ENCODE assay signal across 1 cellular context in the genomic region with DNA sequence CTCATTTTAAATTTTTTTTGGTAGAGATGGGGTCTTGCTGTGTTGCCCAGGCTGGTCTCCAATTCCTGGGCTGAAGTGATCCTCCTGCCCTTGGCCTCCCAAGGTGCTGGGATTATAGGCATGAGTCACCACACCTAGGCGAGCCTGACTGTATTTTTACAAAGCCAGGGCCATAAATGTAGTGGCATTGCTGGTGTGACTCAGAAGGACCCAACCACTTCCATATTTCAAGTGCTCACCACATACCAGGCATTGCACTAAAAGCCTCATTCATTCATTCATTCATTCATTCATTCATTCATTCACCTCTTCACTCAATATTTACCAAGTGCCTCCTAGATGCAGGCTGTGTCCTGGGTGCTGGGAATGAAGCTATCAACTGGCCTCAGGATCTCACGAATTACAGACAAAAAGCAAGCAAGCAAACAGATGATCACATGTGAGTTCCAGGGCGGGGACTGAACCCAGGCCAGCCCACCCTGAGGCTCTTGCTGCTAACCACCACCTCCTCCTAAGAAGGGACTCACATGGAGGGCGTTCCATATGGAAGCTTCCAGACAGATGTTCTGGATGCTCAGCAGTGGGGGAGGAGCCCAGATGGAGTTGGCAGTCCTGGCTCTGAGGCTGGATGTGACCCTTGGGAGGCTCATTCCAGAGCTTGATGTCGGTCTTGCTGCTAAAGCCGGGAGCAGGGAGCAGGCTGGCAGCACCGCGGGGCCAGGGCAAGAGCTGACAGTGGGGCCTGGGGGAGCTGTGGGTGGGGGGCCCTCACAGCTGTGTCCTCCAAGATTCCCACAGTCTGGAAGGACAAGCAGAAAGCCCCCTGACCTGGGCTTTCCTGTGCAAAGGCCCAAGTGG.
TF ChIP-seq lines count a peak whose summit lies in the region.

No MANE protein-coding gene starts in this region.

TF ChIP-seq in K562, 482 proteins besides CTCF, POLR2A, EP300 and RAD21:
- TF ChIP-seq RBFOX2 (IDR thresholded peaks at IDR 0.05; ENCODE audit: low read depth, low read length) (no peak), PHB (CRISPR knock-in tag; IDR thresholded peaks at IDR 0.05) (no peak), ZNF121 (CRISPR knock-in tag; conservative IDR thresholded peaks at IDR 0.05) (peak; percentile 90), SPI1 (IDR thresholded peaks at IDR 0.05; ENCODE audit: borderline replicate concordance, low read depth, low read length) (peak; percentile 68), ZNF24 (IDR thresholded peaks at IDR 0.05) (peak; percentile 93)
- TF ChIP-seq, protein P1, sequence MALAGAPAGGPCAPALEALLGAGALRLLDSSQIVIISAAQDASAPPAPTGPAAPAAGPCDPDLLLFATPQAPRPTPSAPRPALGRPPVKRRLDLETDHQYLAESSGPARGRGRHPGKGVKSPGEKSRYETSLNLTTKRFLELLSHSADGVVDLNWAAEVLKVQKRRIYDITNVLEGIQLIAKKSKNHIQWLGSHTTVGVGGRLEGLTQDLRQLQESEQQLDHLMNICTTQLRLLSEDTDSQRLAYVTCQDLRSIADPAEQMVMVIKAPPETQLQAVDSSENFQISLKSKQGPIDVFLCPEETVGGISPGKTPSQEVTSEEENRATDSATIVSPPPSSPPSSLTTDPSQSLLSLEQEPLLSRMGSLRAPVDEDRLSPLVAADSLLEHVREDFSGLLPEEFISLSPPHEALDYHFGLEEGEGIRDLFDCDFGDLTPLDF (CRISPR knock-in tag; IDR thresholded peaks at IDR 0.05), result no peak
